In the genomic region with DNA sequence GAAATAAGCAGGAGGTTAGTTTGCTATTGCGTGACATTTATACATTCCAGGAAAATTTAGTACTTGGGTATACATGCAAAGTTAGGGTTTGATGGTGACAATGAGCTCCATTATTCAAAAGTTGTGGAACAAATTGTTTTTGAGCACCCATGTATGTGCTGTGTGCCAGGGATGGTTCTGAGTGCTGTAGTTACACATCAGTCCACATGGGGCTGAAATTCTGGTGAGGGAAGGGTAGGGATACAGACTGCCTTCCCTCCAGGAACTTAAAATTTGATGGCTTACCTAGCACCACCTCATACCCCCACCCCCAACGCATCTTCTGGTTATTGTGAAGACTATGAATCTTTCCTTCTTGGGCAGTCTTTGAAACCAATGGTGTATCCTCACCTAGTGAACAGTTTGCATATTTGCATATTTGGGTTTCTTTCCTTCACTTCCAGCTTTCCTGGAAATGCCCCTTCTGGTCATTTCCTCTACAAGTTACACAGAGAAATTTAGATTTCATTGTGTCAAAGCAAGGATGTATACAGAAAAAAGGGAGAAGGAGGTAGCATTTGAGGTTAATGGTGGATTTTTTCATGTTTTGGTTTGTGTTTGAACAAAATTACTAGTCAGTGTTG, we compare ENCODE assay signal across 8 cellular contexts.
DNase-seq lines count a peak whose midpoint lies in the region; ATAC-seq and TF ChIP-seq lines count a peak whose summit lies in the region.

No MANE protein-coding gene starts in this region.

- no peak for ATAC-seq in activated CD8-positive, alpha-beta T cell treated with anti-CD3 and anti-CD28 coated beads for 36 hours
- ATAC-seq in HG03457 (IDR thresholded peaks at IDR 0.05; ENCODE audit: unreplicated experiment) (no peak), GM21381 (IDR thresholded peaks at IDR 0.05; ENCODE audit: unreplicated experiment) (no peak)

- DNase-seq in NCI-H2196 treated with DMSO at 0.1 percent for 48 hours (lab: John Stamatoyannopoulos, UW; ENCODE audit: unreplicated experiment) (peak; percentile 20), endothelial cell (ENCODE audit: low spot score) (peak; percentile 37), GM10248 (ENCODE audit: extremely low spot score) (no peak)
- DNase-seq in activated CD8-positive, alpha-beta T cell treated with anti-CD3 and anti-CD28 coated beads for 36 hours: no peak

- no peaks in the 10 kb centered on the region for H3K36me3 ChIP-seq in rectal smooth muscle tissue (ENCODE audit: control insufficient read depth, insufficient read depth, low read length)

- no peak overlapping the region for H3K9ac ChIP-seq in rectal smooth muscle tissue (ENCODE audit: low read length)

- H3K27ac ChIP-seq in rectal smooth muscle tissue (ENCODE audit: low read depth, low read length): peak overlapping the region; percentile 97

- H3K4me3 ChIP-seq in rectal smooth muscle tissue (ENCODE audit: low read length): peak overlapping the region; percentile 87

- CTCF ChIA-PET in activated CD8-positive, alpha-beta T cell treated with anti-CD3 and anti-CD28 coated beads for 36 hours (lab: Charles Lee): no interaction called here
- CTCF ChIA-PET in GM10248 (lab: Yijun Ruan, JAX): interaction anchor here (0.7 to 1.0 kb wide), 2 partner anchors 10 to 17 kb away, joined by 3 read pairs; no protein-coding TSS in a partner anchor

- intact Hi-C loops in activated CD8-positive, alpha-beta T cell treated with anti-CD3 and anti-CD28 coated beads for 36 hours (cut with micrococcal nuclease): no loop called here

- H3K9me3 Mint-ChIP-seq in endothelial cell (ENCODE audit: unreplicated experiment): no peaks in the 10 kb centered on the region
- H3K9me3 Mint-ChIP-seq in activated CD8-positive, alpha-beta T cell treated with anti-CD3 and anti-CD28 coated beads for 36 hours: no peaks in the 10 kb centered on the region

- H3K4me3 Mint-ChIP-seq in endothelial cell (ENCODE audit: unreplicated experiment): peak overlapping the region; percentile 94
- no peak overlapping the region for H3K4me3 Mint-ChIP-seq in activated CD8-positive, alpha-beta T cell treated with anti-CD3 and anti-CD28 coated beads for 36 hours

- H3K4me1 ChIP-seq in rectal smooth muscle tissue (ENCODE audit: control insufficient read depth, insufficient read depth, low read length): peaks cover 30% of the 10 kb centered on the region

- POLR2A ChIA-PET in activated CD8-positive, alpha-beta T cell treated with anti-CD3 and anti-CD28 coated beads for 36 hours (lab: Charles Lee): no interaction called here
- POLR2A ChIA-PET in GM10248 (lab: Yijun Ruan, JAX): no interaction called here

- H3K27ac Mint-ChIP-seq in endothelial cell (ENCODE audit: unreplicated experiment): no peak overlapping the region
- no peak overlapping the region for H3K27ac Mint-ChIP-seq in activated CD8-positive, alpha-beta T cell treated with anti-CD3 and anti-CD28 coated beads for 36 hours

- no peaks in the 10 kb centered on the region for H3K36me3 Mint-ChIP-seq in endothelial cell (ENCODE audit: low read depth, unreplicated experiment)
- H3K36me3 Mint-ChIP-seq in activated CD8-positive, alpha-beta T cell treated with anti-CD3 and anti-CD28 coated beads for 36 hours (ENCODE audit: low read depth): no peaks in the 10 kb centered on the region

- TF ChIP-seq CTCF in GM12872 (IDR thresholded peaks at IDR 0.05; ENCODE audit: insufficient read depth, low read depth, low read length) (peak; percentile 50), endothelial cell (IDR thresholded peaks at IDR 0.05; ENCODE audit: unreplicated experiment) (peak; percentile 68), GM10248 (IDR thresholded peaks at IDR 0.05; ENCODE audit: control extremely low read depth, extremely low read depth, low read depth, missing control alignments) (no peak)
- TF ChIP-seq CTCF in activated CD8-positive, alpha-beta T cell treated with anti-CD3 and anti-CD28 coated beads for 36 hours (IDR thresholded peaks at IDR 0.05): no peak

- peaks cover 10% of the 10 kb centered on the region for H3K27me3 Mint-ChIP-seq in endothelial cell (ENCODE audit: unreplicated experiment)
- H3K27me3 Mint-ChIP-seq in activated CD8-positive, alpha-beta T cell treated with anti-CD3 and anti-CD28 coated beads for 36 hours: peaks cover 50% of the 10 kb centered on the region

- H3K27me3 ChIP-seq in rectal smooth muscle tissue (ENCODE audit: control insufficient read depth, insufficient read depth, low read length): no peaks in the 10 kb centered on the region

- peaks cover 50% of the 10 kb centered on the region for H3K4me1 Mint-ChIP-seq in endothelial cell (ENCODE audit: unreplicated experiment)
- H3K4me1 Mint-ChIP-seq in activated CD8-positive, alpha-beta T cell treated with anti-CD3 and anti-CD28 coated beads for 36 hours (ENCODE audit: low read depth): peaks cover 14% of the 10 kb centered on the region

Comparison
In these comparisons a context has a peak if more than half of its experiments do, and no peak if none do; other contexts are left out.
1. CTCF ChIP-seq: peak in GM12872 (single experiment) and endothelial cell (single experiment); none in activated CD8-positive, alpha-beta T cell treated with anti-CD3 and anti-CD28 coated beads for 36 hours (single experiment) and GM10248 (single experiment).
2. DNase-seq: peak in NCI-H2196 treated with DMSO at 0.1 percent for 48 hours (single experiment) and endothelial cell (single experiment); none in activated CD8-positive, alpha-beta T cell treated with anti-CD3 and anti-CD28 coated beads for 36 hours (single experiment) and GM10248 (single experiment).